Comparison of ENCODE assay signal across 8 cellular contexts in genomic region chr7:24401628-24402593, GRCh38.
A peak's percentile ranks its signal among the peaks of the same experiment; 100 is the strongest.
DNase-seq lines count a peak whose midpoint lies in the region; ATAC-seq and TF ChIP-seq lines count a peak whose summit lies in the region.

No MANE protein-coding gene starts in this region.

- no peak overlapping the region for H3K27ac ChIP-seq in C4-2B

- H3K4me3 Mint-ChIP-seq in chondrocyte (ENCODE audit: unreplicated experiment) (no peak overlapping the region), nephron (peak overlapping the region in 2 of 3 experiments; percentile 8 to 20)
- H3K4me3 Mint-ChIP-seq in activated T-helper 2 cell treated with anti-CD3 and anti-CD28 coated beads, Interferon-gamma antibody, Interleukin-2, Interleukin-4, amounts not matched to agents 10 μg/mL and 5 μg/mL and 100 μg/mL, durations not matched to agents 14 hours and 24 hours and 36 hours (ENCODE audit: low read depth) = no peak overlapping the region

- no peaks in the 10 kb centered on the region for H3K4me1 Mint-ChIP-seq in chondrocyte (ENCODE audit: low read depth)
- H3K4me1 Mint-ChIP-seq in nephron = peaks cover 12% of the 10 kb centered on the region
- H3K4me1 Mint-ChIP-seq in activated T-helper 2 cell treated with anti-CD3 and anti-CD28 coated beads, Interferon-gamma antibody, Interleukin-2, Interleukin-4, amounts not matched to agents 10 μg/mL and 5 μg/mL and 100 μg/mL, durations not matched to agents 14 hours and 24 hours and 36 hours (ENCODE audit: low read depth) = peaks cover 7% of the 10 kb centered on the region

- H3K9me3 Mint-ChIP-seq in chondrocyte (ENCODE audit: low read depth) (no peaks in the 10 kb centered on the region), nephron (no peaks in the 10 kb centered on the region)
- no peaks in the 10 kb centered on the region for H3K9me3 Mint-ChIP-seq in activated T-helper 2 cell treated with anti-CD3 and anti-CD28 coated beads, Interferon-gamma antibody, Interleukin-2, Interleukin-4, amounts not matched to agents 10 μg/mL and 5 μg/mL and 100 μg/mL, durations not matched to agents 14 hours and 24 hours and 36 hours

- intact Hi-C loops in activated T-helper 2 cell treated with anti-CD3 and anti-CD28 coated beads, Interferon-gamma antibody, Interleukin-2, Interleukin-4, amounts not matched to agents 10 μg/mL and 5 μg/mL and 100 μg/mL, durations not matched to agents 14 hours and 24 hours and 36 hours (cut with micrococcal nuclease) = loop anchor here (1.0 kb wide), 2 partner anchors 186 to 263 kb away; no protein-coding TSS in a partner anchor

- H3K27me3 Mint-ChIP-seq in chondrocyte (ENCODE audit: low read depth) = peaks cover 7% of the 10 kb centered on the region
- peaks cover 12% of the 10 kb centered on the region for H3K27me3 Mint-ChIP-seq in nephron (ENCODE audit: low read depth)
- peaks cover 11% of the 10 kb centered on the region for H3K27me3 Mint-ChIP-seq in activated T-helper 2 cell treated with anti-CD3 and anti-CD28 coated beads, Interferon-gamma antibody, Interleukin-2, Interleukin-4, amounts not matched to agents 10 μg/mL and 5 μg/mL and 100 μg/mL, durations not matched to agents 14 hours and 24 hours and 36 hours (ENCODE audit: low read depth)

- peak; percentile 78 for TF ChIP-seq CTCF in C4-2B (conservative IDR thresholded peaks at IDR 0.05)
- peak; percentile 86 for TF ChIP-seq CTCF in chondrocyte (IDR thresholded peaks at IDR 0.05)
- peak; percentile 54 to 62 (median 54) for TF ChIP-seq CTCF in nephron (IDR thresholded peaks at IDR 0.05; ENCODE audit: unreplicated experiment in 3 of 3)

- H3K36me3 Mint-ChIP-seq in chondrocyte (ENCODE audit: low read depth) = no peaks in the 10 kb centered on the region
- no peaks in the 10 kb centered on the region for H3K36me3 Mint-ChIP-seq in nephron (ENCODE audit: low read depth)
- H3K36me3 Mint-ChIP-seq in activated T-helper 2 cell treated with anti-CD3 and anti-CD28 coated beads, Interferon-gamma antibody, Interleukin-2, Interleukin-4, amounts not matched to agents 10 μg/mL and 5 μg/mL and 100 μg/mL, durations not matched to agents 14 hours and 24 hours and 36 hours (ENCODE audit: low read depth) = no peaks in the 10 kb centered on the region

- no peak overlapping the region for H3K27ac Mint-ChIP-seq in chondrocyte (ENCODE audit: unreplicated experiment)
- H3K27ac Mint-ChIP-seq in nephron = peak overlapping the region in 1 of 3 experiments; percentile 7
- no peak overlapping the region for H3K27ac Mint-ChIP-seq in activated T-helper 2 cell treated with anti-CD3 and anti-CD28 coated beads, Interferon-gamma antibody, Interleukin-2, Interleukin-4, amounts not matched to agents 10 μg/mL and 5 μg/mL and 100 μg/mL, durations not matched to agents 14 hours and 24 hours and 36 hours

- peak; percentile 71 for ATAC-seq in GM19035 (IDR thresholded peaks at IDR 0.05; ENCODE audit: unreplicated experiment)
- no peak for ATAC-seq in GM21447 (IDR thresholded peaks at IDR 0.05; ENCODE audit: unreplicated experiment)

- DNase-seq in NCI-H1417 treated with DMSO at 0.1 percent for 48 hours (lab: John Stamatoyannopoulos, UW) (peak; percentile 17), chondrocyte (ENCODE audit: low spot score) (no peak), MV-4-11 (lab: John Stamatoyannopoulos, UW) (no peak)
- DNase-seq in activated T-helper 2 cell treated with anti-CD3 and anti-CD28 coated beads, Interferon-gamma antibody, Interleukin-2, Interleukin-4, amounts not matched to agents 10 μg/mL and 5 μg/mL and 100 μg/mL, durations not matched to agents 14 hours and 24 hours and 36 hours (ENCODE audit: low spot score) = no peak

Comparison
In these comparisons a context has a peak if more than half of its experiments do, and no peak if none do; other contexts are left out.
1. H3K4me3 Mint-ChIP-seq: peak in nephron (2 of 3); none in chondrocyte (single experiment) and activated T-helper 2 cell treated with anti-CD3 and anti-CD28 coated beads, Interferon-gamma antibody, Interleukin-2, Interleukin-4, amounts not matched to agents 10 μg/mL and 5 μg/mL and 100 μg/mL, durations not matched to agents 14 hours and 24 hours and 36 hours (single experiment).
2. Peak in every context shown above with its lines, with median percentiles within 50 percentile points of each other: CTCF ChIP-seq.